21 cellular contexts compared by ENCODE assay signal in genomic region chr3:157754415-157754814, GRCh38.
DNase-seq lines count a peak whose midpoint lies in the region; ATAC-seq and TF ChIP-seq lines count a peak whose summit lies in the region.
"Had no signal": no experiment of that assay in that cellular context is flagged by ENCODE, and none has a peak within 500 bp of the region (broad histone marks: within the 10 kb centered on the region; RNA-seq: fewer than 3 reads in every experiment).

No MANE protein-coding gene starts in this region.

- H3K27ac ChIP-seq in GM23338 (ENCODE audit: low read depth) (no peak overlapping the region), iPS-18a (ENCODE audit: low read length) (peak overlapping the region; percentile 49)
- H3K27ac ChIP-seq: ascending aorta, right atrium auricular region, SJCRH30 had no signal

- H3K9me3 Mint-ChIP-seq in GM23338, result no peaks in the 10 kb centered on the region
- H3K9me3 Mint-ChIP-seq: activated CD4-positive, alpha-beta T cell treated with anti-CD3 and anti-CD28 coated beads, Interleukin-2, amount 10 ng/mL, durations not matched to agents 7 days and 5 days; activated T-helper 2 cell treated with anti-CD3 and anti-CD28 coated beads, Interferon-gamma antibody, Interleukin-2, Interleukin-4, amounts not matched to agents 10 μg/mL and 5 μg/mL and 100 μg/mL, durations not matched to agents 14 hours and 24 hours and 36 hours; central memory CD8-positive, alpha-beta T cell had no signal

- no peak overlapping the region for H2AFZ ChIP-seq in GM23338

- no peak overlapping the region for H3K4me3 Mint-ChIP-seq in GM23338
- H3K4me3 Mint-ChIP-seq: activated CD4-positive, alpha-beta T cell treated with anti-CD3 and anti-CD28 coated beads, Interleukin-2, amount 10 ng/mL, durations not matched to agents 7 days and 5 days; activated naive CD8-positive, alpha-beta T cell; CD8-positive, alpha-beta memory T cell; central memory CD8-positive, alpha-beta T cell; T-helper 17 cell had no signal

- no peaks in the 10 kb centered on the region for H3K36me3 Mint-ChIP-seq in GM23338 (ENCODE audit: low read depth)
- H3K36me3 Mint-ChIP-seq: activated naive CD8-positive, alpha-beta T cell; CD8-positive, alpha-beta memory T cell had no signal

- no peaks in the 10 kb centered on the region for H3K36me3 ChIP-seq in GM23338 (ENCODE audit: insufficient read depth)
- H3K36me3 ChIP-seq in iPS-18a (ENCODE audit: control insufficient read depth, low read depth, low read length), result no peaks in the 10 kb centered on the region
- H3K36me3 ChIP-seq: ascending aorta, right atrium auricular region, SJCRH30 had no signal

- H3K9me2 ChIP-seq in GM23338 (ENCODE audit: insufficient read depth), result no peaks in the 10 kb centered on the region

- peaks cover 33% of the 10 kb centered on the region; the same call in 2 of the 3 replicates for H3K4me1 Mint-ChIP-seq in GM23338
- H3K4me1 Mint-ChIP-seq: activated CD4-positive, alpha-beta T cell treated with anti-CD3 and anti-CD28 coated beads, Interleukin-2, amount 10 ng/mL, durations not matched to agents 7 days and 5 days; CD8-positive, alpha-beta memory T cell; central memory CD8-positive, alpha-beta T cell; T-helper 17 cell had no signal

- no peaks in the 10 kb centered on the region for H3K9me3 ChIP-seq in iPS-18a (ENCODE audit: control insufficient read depth, low read depth, low read length)
- H3K9me3 ChIP-seq: ascending aorta, right atrium auricular region, SJCRH30 had no signal

- H3K4me3 ChIP-seq in AG10803 (ENCODE audit: low read length), result no peak overlapping the region
- no peak overlapping the region for H3K4me3 ChIP-seq in GM23338
- peak overlapping the region; percentile 26 for H3K4me3 ChIP-seq in iPS-18a (ENCODE audit: low read length)
- H3K4me3 ChIP-seq in foreskin fibroblast (ENCODE audit: low read depth in 1 of 2, low read length in 2 of 2), result no peak overlapping the region
- H3K4me3 ChIP-seq: ascending aorta, right atrium auricular region, SJCRH30 had no signal

- H3K27me3 ChIP-seq in GM23338 (ENCODE audit: insufficient read depth), result no peaks in the 10 kb centered on the region
- no peaks in the 10 kb centered on the region for H3K27me3 ChIP-seq in iPS-18a (ENCODE audit: control insufficient read depth, insufficient read depth, low read length)
- H3K27me3 ChIP-seq: ascending aorta, right atrium auricular region, SJCRH30 had no signal

- H3K79me2 ChIP-seq in GM23338 (replicated peaks; ENCODE audit: insufficient read depth), result no peaks in the 10 kb centered on the region

- H3F3A ChIP-seq in GM23338 (replicated peaks; ENCODE audit: low read depth), result no peaks in the 10 kb centered on the region

- no peaks in the 10 kb centered on the region for H4K20me1 ChIP-seq in GM23338 (replicated peaks; ENCODE audit: insufficient read depth)

- peak overlapping the region; percentile 35 for H3K9ac ChIP-seq in iPS-18a (ENCODE audit: low read length)

- H3K4me2 ChIP-seq in GM23338, result peak overlapping the region; percentile 41; the same call in 1 of the 2 replicates

- TF ChIP-seq CTCF in AG10803 (conservative IDR thresholded peaks at IDR 0.05; ENCODE audit: low read length) (no peak), GM23338 (conservative IDR thresholded peaks at IDR 0.05; ENCODE audit: low read depth in 2 of 2) (no peak), foreskin fibroblast (IDR thresholded peaks at IDR 0.05; ENCODE audit: low read depth, low read length) (no peak)

- peak; percentile 42 for DNase-seq in AG10803 (ENCODE audit: low read depth)
- peak; percentile 38 for DNase-seq in GM23338 (ENCODE audit: low spot score)
- peak; percentile 67 for DNase-seq in SK-N-DZ (ENCODE audit: low spot score)
- no peak for DNase-seq in foreskin fibroblast
- DNase-seq in 8988T, result no peak
- DNase-seq: activated CD4-positive, alpha-beta T cell treated with anti-CD3 and anti-CD28 coated beads, Interleukin-2, amount 10 ng/mL, durations not matched to agents 7 days and 5 days; CD8-positive, alpha-beta memory T cell; erythroblast; SJCRH30; stimulated activated CD4-positive, alpha-beta T cell treated with anti-CD3 and anti-CD28 coated beads, Interleukin-4, amount 100 ng/mL, for 24 hours; stimulated activated naive CD4-positive, alpha-beta T cell treated with Interleukin-2 at 50 U/mL for 16 hours; T-helper 17 cell had no signal

- peaks cover 17% of the 10 kb centered on the region for H3K4me1 ChIP-seq in GM23338 (ENCODE audit: insufficient read depth)
- peaks cover 21% of the 10 kb centered on the region for H3K4me1 ChIP-seq in iPS-18a (ENCODE audit: control insufficient read depth, low read depth, low read length)
- H3K4me1 ChIP-seq: ascending aorta, right atrium auricular region, SJCRH30 had no signal

- peak overlapping the region; percentile 68 for H3K27ac Mint-ChIP-seq in GM23338
- H3K27ac Mint-ChIP-seq: activated CD4-positive, alpha-beta T cell treated with anti-CD3 and anti-CD28 coated beads, Interleukin-2, amount 10 ng/mL, durations not matched to agents 7 days and 5 days; activated naive CD8-positive, alpha-beta T cell; activated T-helper 2 cell treated with anti-CD3 and anti-CD28 coated beads, Interferon-gamma antibody, Interleukin-2, Interleukin-4, amounts not matched to agents 10 μg/mL and 5 μg/mL and 100 μg/mL, durations not matched to agents 14 hours and 24 hours and 36 hours; CD8-positive, alpha-beta memory T cell; T-helper 17 cell had no signal

- H3K27me3 Mint-ChIP-seq in GM23338 (ENCODE audit: insufficient read depth, low read depth, poor library complexity), result no peaks in the 10 kb centered on the region
- H3K27me3 Mint-ChIP-seq: activated CD4-positive, alpha-beta T cell treated with anti-CD3 and anti-CD28 coated beads, Interleukin-2, amount 10 ng/mL, durations not matched to agents 7 days and 5 days; activated naive CD8-positive, alpha-beta T cell; central memory CD8-positive, alpha-beta T cell; T-helper 17 cell had no signal

- peak; percentile 39; the same call in 1 of the 3 replicates for ATAC-seq in GM23338
- ATAC-seq in HG02885 (IDR thresholded peaks at IDR 0.05; ENCODE audit: poor library complexity, unreplicated experiment), result no peak
- ATAC-seq in GM18511 (IDR thresholded peaks at IDR 0.05; ENCODE audit: unreplicated experiment), result no peak
- ATAC-seq: Panc1, T-helper 17 cell had no signal

TF ChIP-seq in GM23338, 12 proteins besides CTCF, POLR2A, EP300 and RAD21 (continues in another document):
- TF ChIP-seq ETS1 (IDR thresholded peaks at IDR 0.05) (no peak), CREB1 (CRISPR knock-in tag; IDR thresholded peaks at IDR 0.05; ENCODE audit: low read depth) (no peak), ZNF331 (CRISPR knock-in tag; IDR thresholded peaks at IDR 0.05; ENCODE audit: low read depth) (no peak), REST (IDR thresholded peaks at IDR 0.05; ENCODE audit: unreplicated experiment) (no peak)

Comparison
In these comparisons a context has a peak if more than half of its experiments do, and no peak if none do; other contexts are left out.
1. DNase-seq: peak in AG10803 (single experiment), GM23338 (single experiment) and SK-N-DZ (single experiment); none in foreskin fibroblast (0 of 2) and 8988T (single experiment).